8 cellular contexts compared by ENCODE assay signal in genomic region chr10:97771913-97772823, GRCh38. TPM values are rescaled to one million over a fixed set of nuclear protein-coding genes. Genes with fewer than 3 reads are reported as not detected.
A peak's percentile ranks its signal among the peaks of the same experiment; 100 is the strongest.
DNase-seq lines count a peak whose midpoint lies in the region; ATAC-seq and TF ChIP-seq lines count a peak whose summit lies in the region.
"Had no signal": no experiment of that assay in that cellular context is flagged by ENCODE, and none has a peak within 500 bp of the region (broad histone marks: within the 10 kb centered on the region; RNA-seq: fewer than 3 reads in every experiment).

A gene with protein sequence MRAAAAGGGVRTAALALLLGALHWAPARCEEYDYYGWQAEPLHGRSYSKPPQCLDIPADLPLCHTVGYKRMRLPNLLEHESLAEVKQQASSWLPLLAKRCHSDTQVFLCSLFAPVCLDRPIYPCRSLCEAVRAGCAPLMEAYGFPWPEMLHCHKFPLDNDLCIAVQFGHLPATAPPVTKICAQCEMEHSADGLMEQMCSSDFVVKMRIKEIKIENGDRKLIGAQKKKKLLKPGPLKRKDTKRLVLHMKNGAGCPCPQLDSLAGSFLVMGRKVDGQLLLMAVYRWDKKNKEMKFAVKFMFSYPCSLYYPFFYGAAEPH (minus strand): TSS chr10:97771999. CDS start chr10:97771833, 166 bp downstream.

- no peak within 1 kb of the TSS for H3K27ac ChIP-seq in hepatocyte

- no peak for TF ChIP-seq CTCF in activated CD8-positive, alpha-beta T cell treated with anti-CD3 and anti-CD28 coated beads for 36 hours (IDR thresholded peaks at IDR 0.05)
- TF ChIP-seq CTCF in hepatocyte (IDR thresholded peaks at IDR 0.05; ENCODE audit: poor library complexity) = no peak
- no peak for TF ChIP-seq CTCF in retinal pigment epithelial cell (conservative IDR thresholded peaks at IDR 0.05; ENCODE audit: low read depth, low read length)

- intact Hi-C loops in activated CD8-positive, alpha-beta T cell treated with anti-CD3 and anti-CD28 coated beads for 36 hours (cut with micrococcal nuclease) = no loop called here

- peaks cover 13% of the 10 kb centered on the region for H3K4me1 Mint-ChIP-seq in activated CD8-positive, alpha-beta T cell treated with anti-CD3 and anti-CD28 coated beads for 36 hours (ENCODE audit: low read depth)

- POLR2A ChIA-PET in activated CD8-positive, alpha-beta T cell treated with anti-CD3 and anti-CD28 coated beads for 36 hours (lab: Charles Lee) = interaction anchor here (1.6 kb wide), 1 partner anchor 35 kb away, joined by 4 read pairs; the partner anchor contains the start of gene ZFYVE27

- DNase-seq in H7 (peak; percentile 95), hepatocyte (ENCODE audit: low spot score) (no peak), retinal pigment epithelial cell (ENCODE audit: low read depth) (no peak), SKM-1 treated with dmso at 0.1 percent for 144 hours (lab: John Stamatoyannopoulos, UW; ENCODE audit: unreplicated experiment) (no peak)
- DNase-seq in activated CD8-positive, alpha-beta T cell treated with anti-CD3 and anti-CD28 coated beads for 36 hours = peak; percentile 13
- DNase-seq in activated CD4-positive, CD25-positive, alpha-beta regulatory T cell treated with anti-CD3 and anti-CD28 coated beads, Interleukin-2, amount 50 U/mL, for 72 hours = no peak

- peak within 1 kb of the TSS; percentile 91 for H3K4me2 ChIP-seq in hepatocyte

- peak within 1 kb of the TSS; percentile 73 for H3K4me3 Mint-ChIP-seq in activated CD8-positive, alpha-beta T cell treated with anti-CD3 and anti-CD28 coated beads for 36 hours

- no peaks in the 10 kb centered on the region for H3K9me3 ChIP-seq in hepatocyte (ENCODE audit: low read depth)

- H3K79me2 ChIP-seq in hepatocyte = no peaks in the 10 kb centered on the region

- H3K9me3 Mint-ChIP-seq in activated CD8-positive, alpha-beta T cell treated with anti-CD3 and anti-CD28 coated beads for 36 hours = no peaks in the 10 kb centered on the region

- H3K36me3 ChIP-seq in H7 (replicated peaks; ENCODE audit: control insufficient read depth, insufficient read depth, low read length) (no peaks in the 10 kb centered on the region), hepatocyte (replicated peaks; ENCODE audit: insufficient read depth, low read depth) (no peaks in the 10 kb centered on the region)

- peaks cover 9% of the 10 kb centered on the region for H3K4me1 ChIP-seq in hepatocyte (ENCODE audit: insufficient read depth)

- H3K27me3 Mint-ChIP-seq in activated CD8-positive, alpha-beta T cell treated with anti-CD3 and anti-CD28 coated beads for 36 hours = peaks cover 21% of the 10 kb centered on the region

- no peaks in the 10 kb centered on the region for H4K20me1 ChIP-seq in hepatocyte (ENCODE audit: insufficient read depth, poor library complexity, severe bottlenecking)

- 11% methylated on average over 35 of the region's 44 CpGs for WGBS in hepatocyte (ENCODE audit: low lambda C conversion rate, missing lambda C conversion rate)

- H3K4me3 ChIP-seq in H7 (ENCODE audit: insufficient read depth, low read depth, low read length) = peak within 1 kb of the TSS; percentile 64
- peak within 1 kb of the TSS; percentile 52 for H3K4me3 ChIP-seq in hepatocyte
- peak within 1 kb of the TSS; percentile 74 for H3K4me3 ChIP-seq in retinal pigment epithelial cell (ENCODE audit: low read length)

- no peaks in the 10 kb centered on the region for H3K9me2 ChIP-seq in hepatocyte (replicated peaks; ENCODE audit: insufficient read depth)

- H2AFZ ChIP-seq in hepatocyte = no peak within 1 kb of the TSS

- CTCF ChIA-PET in activated CD8-positive, alpha-beta T cell treated with anti-CD3 and anti-CD28 coated beads for 36 hours (lab: Charles Lee) = interaction anchor here (0.8 to 2.0 kb wide), 7 partner anchors 9 to 97 kb away, joined by 3 to 9 read pairs (median 3); partner anchors contain the start of gene ZFYVE27

- H3K27me3 ChIP-seq in H7 (ENCODE audit: control insufficient read depth, insufficient read depth, low read length) = peaks cover 48% of the 10 kb centered on the region
- H3K27me3 ChIP-seq in hepatocyte = peaks cover 51% of the 10 kb centered on the region

- no peak within 1 kb of the TSS for H3K27ac Mint-ChIP-seq in activated CD8-positive, alpha-beta T cell treated with anti-CD3 and anti-CD28 coated beads for 36 hours

- ATAC-seq in activated CD8-positive, alpha-beta T cell treated with anti-CD3 and anti-CD28 coated beads for 36 hours = peak; percentile 69
- no peak for ATAC-seq in HG03457 (IDR thresholded peaks at IDR 0.05; ENCODE audit: unreplicated experiment)

- no peaks in the 10 kb centered on the region for H3K36me3 Mint-ChIP-seq in activated CD8-positive, alpha-beta T cell treated with anti-CD3 and anti-CD28 coated beads for 36 hours (ENCODE audit: low read depth)

RNA-seq across cellular contexts. Expression of the gene that starts here (rescaled TPM):
- total RNA-seq in H7 (2014; rRNA removed; shearing (Covaris generic)) = 1.9 and 2.3 TPM in 2 replicates
- under 1 TPM; 0.60 to 0.74 TPM for total RNA-seq in activated CD8-positive, alpha-beta T cell treated with anti-CD3 and anti-CD28 coated beads for 36 hours
- total RNA-seq in hepatocyte = 17.2 and 18.5 TPM in 2 replicates
- polyA plus RNA-seq in hepatocyte = 36.6 and 48.9 TPM in 2 replicates
- total RNA-seq: OCI-LY7 had no signal

Comparison
In these comparisons a context has a peak if more than half of its experiments do, and no peak if none do; other contexts are left out.
1. Peak in DNase-seq and ATAC-seq in activated CD8-positive, alpha-beta T cell treated with anti-CD3 and anti-CD28 coated beads for 36 hours; RNA of the gene not detected or under 1 TPM.